In the genomic region with DNA sequence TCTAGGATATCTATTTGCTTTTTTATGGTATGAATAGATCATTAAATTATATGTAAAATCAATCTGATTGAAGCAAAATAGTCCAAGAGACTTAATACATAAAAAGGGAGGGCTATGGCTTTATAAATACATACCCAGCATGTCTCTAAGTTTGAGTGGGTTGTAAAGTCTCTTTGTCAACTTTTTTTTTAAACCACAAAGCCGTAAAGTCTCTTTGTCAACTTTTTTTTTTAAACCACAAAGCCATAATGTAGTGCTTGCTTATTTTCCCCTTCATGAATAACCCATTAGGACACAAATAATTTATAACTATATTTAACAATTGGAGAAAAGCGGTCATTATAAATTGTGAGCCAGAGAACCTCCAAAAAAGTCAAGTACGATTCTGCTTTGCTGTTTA, we compare ENCODE assay signal across 9 cellular contexts.
"Had no signal": no experiment of that assay in that cellular context is flagged by ENCODE, and none has a peak within 500 bp of the region (broad histone marks: within the 10 kb centered on the region; RNA-seq: fewer than 3 reads in every experiment).

No MANE protein-coding gene starts in this region.

- H3K27me3 ChIP-seq: stomach had no signal

- H3K36me3 ChIP-seq: stomach, thoracic aorta had no signal

- H3K4me3 ChIP-seq: skin epidermis, stomach, thoracic aorta had no signal

- H3K9me3 ChIP-seq: stomach, thoracic aorta had no signal

- H3K4me3 Mint-ChIP-seq: activated T-cell treated with anti-CD3 and anti-CD28 coated beads, Interleukin-2, amount 50 U/mL, for 72 hours had no signal

- H3K9me3 Mint-ChIP-seq: activated T-cell treated with anti-CD3 and anti-CD28 coated beads, Interleukin-2, amount 50 U/mL, for 72 hours had no signal

- ATAC-seq: activated T-cell treated with anti-CD3 and anti-CD28 coated beads, Interleukin-2, amount 50 U/mL, for 72 hours had no signal

- H3K27ac ChIP-seq: skin epidermis, stomach, thoracic aorta had no signal

- DNase-seq: activated CD4-positive, alpha-beta T cell treated with anti-CD3 and anti-CD28 coated beads for 1 hour; activated CD4-positive, alpha-beta T cell treated with anti-CD3 and anti-CD28 coated beads, Interleukin-2, amount 50 U/mL, for 48 hours; activated CD8-positive, alpha-beta memory T cell treated with anti-CD3 and anti-CD28 coated beads, Interleukin-2, amount 50 U/mL, for 4 hours; activated T-cell treated with anti-CD3 and anti-CD28 coated beads, Interleukin-2, amount 50 U/mL, for 72 hours; hypothalamus; stomach; T1000 had no signal

- H3K27ac Mint-ChIP-seq: activated T-cell treated with anti-CD3 and anti-CD28 coated beads, Interleukin-2, amount 50 U/mL, for 72 hours had no signal
